ENCODE assay signal across 20 cellular contexts in genomic region chr17:10305336-10306096, GRCh38.
"Had no signal": no experiment of that assay in that cellular context is flagged by ENCODE, and none has a peak within 500 bp of the region (broad histone marks: within the 10 kb centered on the region; RNA-seq: fewer than 3 reads in every experiment).

No MANE protein-coding gene starts in this region.

- H3K4me3 ChIP-seq: left lung, lung, sigmoid colon, smooth muscle cell, thoracic aorta had no signal

- H3K27ac ChIP-seq: left lung, sigmoid colon, thoracic aorta had no signal

- H3K36me3 Mint-ChIP-seq: activated CD4-positive, alpha-beta memory T cell treated with anti-CD3 and anti-CD28 coated beads for 36 hours; activated naive CD4-positive, alpha-beta T cell treated with anti-CD3 and anti-CD28 coated beads, Interleukin-2, amount 10 ng/mL, durations not matched to agents 7 days and 5 days; immature natural killer cell; type B pancreatic cell had no signal

- H3K9me3 Mint-ChIP-seq: activated B cell treated with CpG ODN at 0.5 μM for 24 hours; activated CD4-positive, alpha-beta memory T cell treated with anti-CD3 and anti-CD28 coated beads for 36 hours; activated T-cell treated with anti-CD3 and anti-CD28 coated beads, Interleukin-2, amount 50 U/mL, for 72 hours; immature natural killer cell; type B pancreatic cell had no signal

- H3K4me1 ChIP-seq: left lung, sigmoid colon had no signal

- H3K4me2 ChIP-seq: smooth muscle cell had no signal

- H3K27me3 Mint-ChIP-seq: activated naive CD4-positive, alpha-beta T cell treated with anti-CD3 and anti-CD28 coated beads, Interleukin-2, amount 10 ng/mL, durations not matched to agents 7 days and 5 days had no signal

- H3K9me3 ChIP-seq: left lung, sigmoid colon, thoracic aorta had no signal

- H3K27ac Mint-ChIP-seq: activated B cell treated with CpG ODN at 0.5 μM for 24 hours; activated CD4-positive, alpha-beta memory T cell treated with anti-CD3 and anti-CD28 coated beads for 36 hours; activated naive CD4-positive, alpha-beta T cell treated with anti-CD3 and anti-CD28 coated beads, Interleukin-2, amount 10 ng/mL, durations not matched to agents 7 days and 5 days; activated T-cell treated with anti-CD3 and anti-CD28 coated beads, Interleukin-2, amount 50 U/mL, for 72 hours; T-helper 1 cell treated with Interleukin-12 subunit alpha and Interleukin-12 subunit beta and Interleukin-4 antibody, amounts not matched to agents 30 μg/mL and 1 μg/mL, for 36 hours; type B pancreatic cell had no signal

- DNase-seq: activated B cell treated with CpG ODN at 0.5 μM for 24 hours; activated CD4-positive, alpha-beta memory T cell treated with anti-CD3 and anti-CD28 coated beads for 36 hours; activated CD4-positive, alpha-beta T cell treated with anti-CD3 and anti-CD28 coated beads for 4 hours; activated effector memory CD4-positive, alpha-beta T cell treated with Interleukin-2 at 50 U/mL for 16 hours; activated naive CD4-positive, alpha-beta T cell treated with anti-CD3 and anti-CD28 coated beads, Interleukin-2, amount 10 ng/mL, durations not matched to agents 7 days and 5 days; activated T-cell treated with anti-CD3 and anti-CD28 coated beads, Interleukin-2, amount 50 U/mL, for 72 hours; cortex of kidney; foreskin melanocyte; immature natural killer cell; left lung; sigmoid colon; stimulated activated CD4-positive, alpha-beta T cell treated with anti-CD3 and anti-CD28 coated beads, Interleukin-2, amount 100 ng/mL, for 48 hours; stimulated activated CD8-positive, alpha-beta memory T cell treated with anti-CD3 and anti-CD28 coated beads, Interleukin-4, amount 100 ng/mL, for 48 hours; stimulated activated naive CD4-positive, alpha-beta T cell; T1000 had no signal

- H3K4me3 Mint-ChIP-seq: activated B cell treated with CpG ODN at 0.5 μM for 24 hours; activated CD4-positive, alpha-beta memory T cell treated with anti-CD3 and anti-CD28 coated beads for 36 hours; activated naive CD4-positive, alpha-beta T cell treated with anti-CD3 and anti-CD28 coated beads, Interleukin-2, amount 10 ng/mL, durations not matched to agents 7 days and 5 days; activated T-cell treated with anti-CD3 and anti-CD28 coated beads, Interleukin-2, amount 50 U/mL, for 72 hours; immature natural killer cell; T-helper 1 cell treated with Interleukin-12 subunit alpha and Interleukin-12 subunit beta and Interleukin-4 antibody, amounts not matched to agents 30 μg/mL and 1 μg/mL, for 36 hours; type B pancreatic cell had no signal

- H3K4me1 Mint-ChIP-seq: activated B cell treated with CpG ODN at 0.5 μM for 24 hours; activated naive CD4-positive, alpha-beta T cell treated with anti-CD3 and anti-CD28 coated beads, Interleukin-2, amount 10 ng/mL, durations not matched to agents 7 days and 5 days; immature natural killer cell had no signal

- H3K36me3 ChIP-seq: left lung, sigmoid colon, thoracic aorta had no signal

- ATAC-seq: activated T-cell treated with anti-CD3 and anti-CD28 coated beads, Interleukin-2, amount 50 U/mL, for 72 hours; left lung had no signal

- H3K27me3 ChIP-seq: sigmoid colon had no signal
